In the genomic region with DNA sequence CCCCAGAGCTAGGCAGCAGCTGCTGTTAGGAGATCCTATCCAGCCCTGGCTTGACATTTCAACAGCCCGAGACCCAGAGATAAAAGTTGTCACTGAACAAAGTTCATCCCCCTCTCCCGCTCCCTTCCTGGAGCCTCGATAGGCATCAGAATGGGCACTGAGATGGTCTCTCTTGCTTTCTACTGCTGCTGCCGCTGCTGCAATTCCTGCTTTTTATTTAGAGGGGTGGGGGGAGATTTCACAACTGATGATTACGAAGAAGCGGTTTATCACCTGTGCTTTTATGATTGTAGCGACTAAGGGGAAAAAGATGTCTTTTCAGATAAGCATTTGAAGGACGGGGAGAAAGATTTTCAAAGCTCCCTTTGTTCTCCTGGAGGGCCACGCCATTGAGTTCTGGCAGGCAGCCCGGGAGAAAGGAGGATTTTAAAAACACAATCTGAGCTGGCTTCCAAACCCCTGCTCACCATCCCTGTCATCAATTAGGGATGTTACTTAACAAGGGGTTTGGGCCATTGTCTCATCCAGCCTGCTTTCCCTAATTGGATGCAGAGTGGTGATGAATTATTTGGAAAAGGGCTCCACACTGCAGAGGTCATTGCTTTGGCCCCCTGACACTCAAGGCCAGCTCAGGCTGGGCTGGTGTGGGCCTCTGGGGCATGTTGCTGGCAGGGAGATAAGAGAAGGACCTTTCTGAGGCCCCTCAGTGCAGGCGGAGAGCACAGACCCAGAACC, we compare ENCODE assay signal across 1 cellular context.
A peak's percentile ranks its signal among the peaks of the same experiment; 100 is the strongest.
TF ChIP-seq lines count a peak whose summit lies in the region.

No MANE protein-coding gene starts in this region.

TF ChIP-seq in K562, 482 proteins besides CTCF, POLR2A, EP300 and RAD21:
- TF ChIP-seq PCBP1 (IDR thresholded peaks at IDR 0.05; ENCODE audit: low read depth, low read length, poor library complexity, severe bottlenecking): no peak
- 0 out of 2 replicates have a peak, but pooled peaks have one; percentile 3 for TF ChIP-seq CBFA2T3 (IDR thresholded peaks at IDR 0.05)
- TF ChIP-seq ZNF518B (CRISPR knock-in tag; IDR thresholded peaks at IDR 0.05): no peak
TF ChIP-seq in K562: peak in this region for 1.
